ENCODE assay signal across 28 cellular contexts in genomic region chr12:79590751-79591150, GRCh38.
"Had no signal": no experiment of that assay in that cellular context is flagged by ENCODE, and none has a peak within 500 bp of the region (broad histone marks: within the 10 kb centered on the region; RNA-seq: fewer than 3 reads in every experiment).

No MANE protein-coding gene starts in this region.

- H3K9me3 ChIP-seq: lower lobe of right lung, mucosa of descending colon, ovary, right atrium auricular region, suprapubic skin, thoracic aorta, tibial artery, upper lobe of right lung had no signal

- H3K4me1 Mint-ChIP-seq: naive thymus-derived CD4-positive, alpha-beta T cell; stimulated activated effector memory CD8-positive, alpha-beta T cell treated with anti-CD3 and anti-CD28 coated beads, Interleukin-12 subunit alpha, Interleukin-12 subunit beta, amount 100 ng/mL, for 72 hours had no signal

- H3K4me1 ChIP-seq: left lung, lower lobe of right lung, right atrium auricular region, suprapubic skin, tibial artery, upper lobe of right lung had no signal

- ATAC-seq: left cardiac atrium; left lung; lower lobe of right lung; mucosa of descending colon; naive thymus-derived CD4-positive, alpha-beta T cell; natural killer cell treated with Interleukin-12 subunit alpha and Interleukin-12 subunit beta and Interleukin-15 and Interleukin-18, amount 100 ng/mL, for 72 hours; sciatic nerve; stimulated activated effector memory CD8-positive, alpha-beta T cell treated with anti-CD3 and anti-CD28 coated beads, Interleukin-12 subunit alpha, Interleukin-12 subunit beta, amount 100 ng/mL, for 72 hours; upper lobe of right lung had no signal

- H3K79me2 ChIP-seq: hepatocyte had no signal

- H3K36me3 ChIP-seq: left lung, lower lobe of right lung, ovary, right atrium auricular region had no signal

- H3K27ac Mint-ChIP-seq: mesothelial cell of epicardium; naive thymus-derived CD4-positive, alpha-beta T cell; natural killer cell treated with Interleukin-12 subunit alpha and Interleukin-12 subunit beta and Interleukin-15 and Interleukin-18, amount 100 ng/mL, for 72 hours; progenitor cell of endocrine pancreas; stimulated activated effector memory CD8-positive, alpha-beta T cell treated with anti-CD3 and anti-CD28 coated beads, Interleukin-12 subunit alpha, Interleukin-12 subunit beta, amount 100 ng/mL, for 72 hours; stimulated activated naive CD8-positive, alpha-beta T cell treated with anti-CD3 and anti-CD28 coated beads, Interleukin-15, Interleukin-2, amounts not matched to agents 100 ng/mL and 50 ng/mL, for 24 hours had no signal

- H2AFZ ChIP-seq: hepatocyte had no signal

- H3K27ac ChIP-seq: hepatocyte, left lung, lower lobe of right lung, ovary, right atrium auricular region, skin epidermis, suprapubic skin, thoracic aorta, tibial artery, upper lobe of right lung had no signal

- H3K27me3 ChIP-seq: hepatocyte, left lung, ovary, right atrium auricular region, suprapubic skin, tibial artery, upper lobe of right lung had no signal

- H3K36me3 Mint-ChIP-seq: naive thymus-derived CD4-positive, alpha-beta T cell; natural killer cell treated with Interleukin-12 subunit alpha and Interleukin-12 subunit beta and Interleukin-15 and Interleukin-18, amount 100 ng/mL, for 72 hours; stimulated activated effector memory CD8-positive, alpha-beta T cell treated with anti-CD3 and anti-CD28 coated beads, Interleukin-12 subunit alpha, Interleukin-12 subunit beta, amount 100 ng/mL, for 72 hours had no signal

- H3K27me3 Mint-ChIP-seq: naive thymus-derived CD4-positive, alpha-beta T cell; natural killer cell treated with Interleukin-12 subunit alpha and Interleukin-12 subunit beta and Interleukin-15 and Interleukin-18, amount 100 ng/mL, for 72 hours; progenitor cell of endocrine pancreas; stimulated activated naive CD8-positive, alpha-beta T cell treated with anti-CD3 and anti-CD28 coated beads, Interleukin-15, Interleukin-2, amounts not matched to agents 100 ng/mL and 50 ng/mL, for 24 hours had no signal

- H3K4me2 ChIP-seq: hepatocyte had no signal

- DNase-seq: islet precursor cell; left cardiac atrium; left lung; lower lobe of right lung; mammary epithelial cell; mesendoderm; mucosa of descending colon; naive thymus-derived CD4-positive, alpha-beta T cell; ovary; stimulated activated CD4-positive, alpha-beta T cell treated with anti-CD3 and anti-CD28 coated beads, Interleukin-12 subunit alpha, Interleukin-12 subunit beta, amount 100 ng/mL, for 4 hours; stimulated activated CD4-positive, alpha-beta T cell treated with anti-CD3 and anti-CD28 coated beads, Interleukin-15, amount 100 ng/mL, for 24 hours; stimulated activated CD4-positive, alpha-beta T cell treated with anti-CD3 and anti-CD28 coated beads, Interleukin-2, amount 100 ng/mL, for 24 hours; stimulated activated CD4-positive, alpha-beta T cell treated with anti-CD3 and anti-CD28 coated beads, Interleukin-4, amount 100 ng/mL, for 24 hours; stimulated activated naive CD4-positive, alpha-beta T cell; tibial artery; trophoblast cell; upper lobe of right lung had no signal

- H3K9me3 Mint-ChIP-seq: mesothelial cell of epicardium; naive thymus-derived CD4-positive, alpha-beta T cell; natural killer cell treated with Interleukin-12 subunit alpha and Interleukin-12 subunit beta and Interleukin-15 and Interleukin-18, amount 100 ng/mL, for 72 hours; stimulated activated effector memory CD8-positive, alpha-beta T cell treated with anti-CD3 and anti-CD28 coated beads, Interleukin-12 subunit alpha, Interleukin-12 subunit beta, amount 100 ng/mL, for 72 hours; stimulated activated naive CD8-positive, alpha-beta T cell treated with anti-CD3 and anti-CD28 coated beads, Interleukin-15, Interleukin-2, amounts not matched to agents 100 ng/mL and 50 ng/mL, for 24 hours had no signal

- H3K4me3 ChIP-seq: hepatocyte, left lung, lower lobe of right lung, mucosa of descending colon, ovary, right atrium auricular region, skin epidermis, suprapubic skin, thoracic aorta, tibial artery, upper lobe of right lung had no signal

- H3K4me3 Mint-ChIP-seq: mesothelial cell of epicardium; naive thymus-derived CD4-positive, alpha-beta T cell; natural killer cell treated with Interleukin-12 subunit alpha and Interleukin-12 subunit beta and Interleukin-15 and Interleukin-18, amount 100 ng/mL, for 72 hours; stimulated activated effector memory CD8-positive, alpha-beta T cell treated with anti-CD3 and anti-CD28 coated beads, Interleukin-12 subunit alpha, Interleukin-12 subunit beta, amount 100 ng/mL, for 72 hours; stimulated activated naive CD8-positive, alpha-beta T cell treated with anti-CD3 and anti-CD28 coated beads, Interleukin-15, Interleukin-2, amounts not matched to agents 100 ng/mL and 50 ng/mL, for 24 hours had no signal
